Comparison of ENCODE assay signal across 9 cellular contexts in genomic region chr2:202172439-202173191, GRCh38.
A peak's percentile ranks its signal among the peaks of the same experiment; 100 is the strongest.
DNase-seq lines count a peak whose midpoint lies in the region; ATAC-seq lines count a peak whose summit lies in the region.
"Had no signal": no experiment of that assay in that cellular context is flagged by ENCODE, and none has a peak within 500 bp of the region (broad histone marks: within the 10 kb centered on the region; RNA-seq: fewer than 3 reads in every experiment).

No MANE protein-coding gene starts in this region.

- ATAC-seq in GM19372 (IDR thresholded peaks at IDR 0.05; ENCODE audit: low read depth, unreplicated experiment) (peak; percentile 74), HG03045 (IDR thresholded peaks at IDR 0.05; ENCODE audit: unreplicated experiment) (peak; percentile 72)
- ATAC-seq: effector memory CD8-positive, alpha-beta T cell had no signal

- peak; percentile 42 for DNase-seq in amniotic epithelial cell (ENCODE audit: low read depth)
- DNase-seq in stimulated activated CD4-positive, alpha-beta T cell treated with anti-CD3 and anti-CD28 coated beads, Interleukin-4, amount 100 ng/mL, for 1 hour = peak; percentile 29
- no peak for DNase-seq in SIG-M5 (lab: John Stamatoyannopoulos, UW)
- no peak for DNase-seq in germinal center (ENCODE audit: low spot score)
- DNase-seq in NCI-H510A (lab: John Stamatoyannopoulos, UW) = no peak
- DNase-seq in activated gamma-delta T cell treated with Interleukin-2 at 50 U/mL for 16 hours = no peak
- DNase-seq: effector memory CD8-positive, alpha-beta T cell had no signal

Comparison
In these comparisons a context has a peak if more than half of its experiments do, and no peak if none do; other contexts are left out.
1. DNase-seq: peak in amniotic epithelial cell (single experiment) and stimulated activated CD4-positive, alpha-beta T cell treated with anti-CD3 and anti-CD28 coated beads, Interleukin-4, amount 100 ng/mL, for 1 hour (single experiment); none in SIG-M5 (single experiment), germinal center (single experiment), NCI-H510A (single experiment) and activated gamma-delta T cell treated with Interleukin-2 at 50 U/mL for 16 hours (single experiment).